In genomic region chr1:52552236-52552504, GRCh38 we compare ENCODE assay signal across 8 cellular contexts. TPM values are rescaled to one million over a fixed set of nuclear protein-coding genes. Genes with fewer than 3 reads are reported as not detected.
A peak's percentile ranks its signal among the peaks of the same experiment; 100 is the strongest.
DNase-seq lines count a peak whose midpoint lies in the region; ATAC-seq, FAIRE-seq and TF ChIP-seq lines count a peak whose summit lies in the region.

No MANE protein-coding gene starts in this region.

- no peak for TF ChIP-seq EP300 in suprapubic skin (IDR thresholded peaks at IDR 0.05)

- no peaks in the 10 kb centered on the region for H3K9me3 ChIP-seq in NT2/D1 (ENCODE audit: insufficient read depth, low read length)
- no peaks in the 10 kb centered on the region for H3K9me3 ChIP-seq in neuron (ENCODE audit: low read length)
- H3K9me3 ChIP-seq in suprapubic skin, result no peaks in the 10 kb centered on the region

- peak; percentile 26 for DNase-seq in GM12892 (ENCODE audit: insufficient read length)
- DNase-seq in NT2/D1 (ENCODE audit: low read depth, low spot score), result no peak
- DNase-seq in activated T-cell treated with anti-CD3 and anti-CD28 coated beads for 1 hour (ENCODE audit: low read depth), result peak; percentile 56
- peak; percentile 61 for DNase-seq in fibroblast of gingiva (ENCODE audit: low read depth)
- peak in 1 of 2 donors; percentile 65 for DNase-seq in suprapubic skin (ENCODE audit: low spot score in 2 of 2)
- DNase-seq in OCI-M2 (lab: John Stamatoyannopoulos, UW; ENCODE audit: unreplicated experiment), result no peak

- H3K4me1 ChIP-seq in NT2/D1 (ENCODE audit: insufficient read depth, insufficient read length) (no peaks in the 10 kb centered on the region), neuron (ENCODE audit: insufficient read depth, low read length) (peaks cover 24% of the 10 kb centered on the region), suprapubic skin (peaks cover 36% of the 10 kb centered on the region)

- no peak for TF ChIP-seq CTCF in suprapubic skin (IDR thresholded peaks at IDR 0.05)

- peak; percentile 85 for FAIRE-seq in GM12892 (lab: Jason Lieb, UNC)

- H3K4me3 ChIP-seq in NT2/D1 (ENCODE audit: insufficient read length, low read depth) (peak overlapping the region; percentile 77), neuron (ENCODE audit: low read length) (peak overlapping the region; percentile 83), suprapubic skin (peak overlapping the region; percentile 95)

- ATAC-seq in HG02981 (IDR thresholded peaks at IDR 0.05; ENCODE audit: unreplicated experiment), result peak; percentile 20

- H3K9ac ChIP-seq in NT2/D1 (ENCODE audit: insufficient read length, low read depth), result peak overlapping the region; percentile 92

- H3K36me3 ChIP-seq in NT2/D1 (ENCODE audit: insufficient read depth, insufficient read length, low read length) (no peaks in the 10 kb centered on the region), neuron (ENCODE audit: insufficient read depth, low read length) (no peaks in the 10 kb centered on the region), suprapubic skin (no peaks in the 10 kb centered on the region)

- no peak for TF ChIP-seq POLR2A in GM12892 (IDR thresholded peaks at IDR 0.05; ENCODE audit: low read depth, low read length)
- no peak for TF ChIP-seq POLR2A in suprapubic skin (IDR thresholded peaks at IDR 0.05)

- WGBS in suprapubic skin, result 0% methylated on average over 14 of the region's 14 CpGs

- peak overlapping the region; percentile 93 for H3K27ac ChIP-seq in suprapubic skin

- H2AFZ ChIP-seq in neuron (ENCODE audit: low read depth, low read length), result peak overlapping the region; percentile 34

- H3K27me3 ChIP-seq in NT2/D1 (ENCODE audit: insufficient read depth, insufficient read length), result no peaks in the 10 kb centered on the region
- H3K27me3 ChIP-seq in neuron (ENCODE audit: insufficient read depth, low read length), result no peaks in the 10 kb centered on the region
- H3K27me3 ChIP-seq in suprapubic skin, result no peaks in the 10 kb centered on the region

RNA-seq across cellular contexts. Expression of gene TUT4, which starts 0.7 kb away (rescaled TPM):
- 41.7 TPM for polyA plus RNA-seq in GM12892 (2012; ENCODE audit: missing spikeins)
- total RNA-seq in suprapubic skin, result 100 to 1,000 TPM in 1 of 4 donors, 10 to 100 TPM in 3; 56.9 to 232 (median 67.9) TPM

RNA-seq across cellular contexts. Expression of gene GPX7, which starts 50.0 kb away (rescaled TPM):
- 27.3 TPM for polyA plus RNA-seq in GM12892 (2012; ENCODE audit: missing spikeins)
- total RNA-seq in suprapubic skin, result 10 to 100 TPM in 1 of 4 donors, 1 to 10 TPM in 3; 3.1 to 11.1 (median 7.5) TPM

Comparison
In these comparisons a context has a peak if more than half of its experiments do, and no peak if none do; other contexts are left out.
1. DNase-seq: peak in GM12892 (single experiment), activated T-cell treated with anti-CD3 and anti-CD28 coated beads for 1 hour (single experiment) and fibroblast of gingiva (single experiment); none in NT2/D1 (single experiment) and OCI-M2 (single experiment).
2. Peak in every context shown above with its lines, with median percentiles within 50 percentile points of each other: H3K4me3 ChIP-seq.